ENCODE assay signal across 16 cellular contexts in genomic region chr2:216039918-216040317, GRCh38. TPM values are rescaled to one million over a fixed set of nuclear protein-coding genes. Genes with fewer than 3 reads are reported as not detected.
DNase-seq lines count a peak whose midpoint lies in the region; ATAC-seq and TF ChIP-seq lines count a peak whose summit lies in the region.
"Had no signal": no experiment of that assay in that cellular context is flagged by ENCODE, and none has a peak within 500 bp of the region (broad histone marks: within the 10 kb centered on the region; RNA-seq: fewer than 3 reads in every experiment).

No MANE protein-coding gene starts in this region.

- no peaks in the 10 kb centered on the region for H3K27me3 Mint-ChIP-seq in activated naive CD8-positive, alpha-beta T cell treated with anti-CD3 and anti-CD28 coated beads for 36 hours
- H3K27me3 Mint-ChIP-seq in activated naive CD8-positive, alpha-beta T cell treated with anti-CD3 and anti-CD28 coated beads, Interleukin-2, amount 50 U/mL, for 24 hours: no peaks in the 10 kb centered on the region
- no peaks in the 10 kb centered on the region for H3K27me3 Mint-ChIP-seq in memory B cell
- H3K27me3 Mint-ChIP-seq in H9 (ENCODE audit: low read depth): no peaks in the 10 kb centered on the region
- H3K27me3 Mint-ChIP-seq: CD8-positive, alpha-beta memory T cell had no signal

- no peaks in the 10 kb centered on the region for H4K20me1 ChIP-seq in H9 (ENCODE audit: control insufficient read depth, insufficient read depth, insufficient read length)
- H4K20me1 ChIP-seq: BLaER1 had no signal

- H3K9ac ChIP-seq in colonic mucosa (ENCODE audit: low read depth in 2 of 2, low read length in 2 of 2) (no peak overlapping the region), H9 (ENCODE audit: extremely low read depth, insufficient read length, low read length) (no peak overlapping the region)
- H3K9ac ChIP-seq: BLaER1, GM23248 had no signal

- H3K9me3 Mint-ChIP-seq in activated naive CD8-positive, alpha-beta T cell treated with anti-CD3 and anti-CD28 coated beads for 36 hours: no peaks in the 10 kb centered on the region
- no peaks in the 10 kb centered on the region for H3K9me3 Mint-ChIP-seq in activated naive CD8-positive, alpha-beta T cell treated with anti-CD3 and anti-CD28 coated beads, Interleukin-2, amount 50 U/mL, for 24 hours
- H3K9me3 Mint-ChIP-seq in memory B cell (no peaks in the 10 kb centered on the region), H9 (no peaks in the 10 kb centered on the region)
- H3K9me3 Mint-ChIP-seq in stimulated activated effector memory CD8-positive, alpha-beta T cell treated with anti-CD3 and anti-CD28 coated beads, Interleukin-12 subunit alpha, Interleukin-12 subunit beta, amount 100 ng/mL, for 72 hours: no peaks in the 10 kb centered on the region
- H3K9me3 Mint-ChIP-seq: CD14-positive monocyte; CD8-positive, alpha-beta memory T cell had no signal

- H3K27me3 ChIP-seq in colonic mucosa: no peaks in the 10 kb centered on the region
- H3K27me3 ChIP-seq in H9 (ENCODE audit: insufficient read depth, low read length): no peaks in the 10 kb centered on the region
- H3K27me3 ChIP-seq: BLaER1 had no signal

- H3K4me1 ChIP-seq in colonic mucosa (no peaks in the 10 kb centered on the region), H9 (ENCODE audit: insufficient read depth, low read length) (no peaks in the 10 kb centered on the region)
- H3K4me1 ChIP-seq: BLaER1 had no signal

- no peak overlapping the region for H2BK12ac ChIP-seq in H9 (ENCODE audit: insufficient read length, low read depth, low read length)

- no peaks in the 10 kb centered on the region for H3K79me2 ChIP-seq in H9 (ENCODE audit: insufficient read depth, low read length)

- H3T11ph ChIP-seq in H9 (ENCODE audit: low read length): no peak overlapping the region

- no peak overlapping the region for H3K56ac ChIP-seq in H9 (ENCODE audit: insufficient read length, low read depth, low read length)

- intact Hi-C loops in colonic mucosa (cut with DNase I): no loop called here

- no peak overlapping the region for H3K27ac ChIP-seq in colonic mucosa
- H3K27ac ChIP-seq in RWPE1: no peak overlapping the region
- H3K27ac ChIP-seq in H9 (ENCODE audit: insufficient read length, low read depth, low read length): no peak overlapping the region
- H3K27ac ChIP-seq: BLaER1, GM23248 had no signal

- H3K4me3 Mint-ChIP-seq in activated naive CD8-positive, alpha-beta T cell treated with anti-CD3 and anti-CD28 coated beads for 36 hours: no peak overlapping the region
- H3K4me3 Mint-ChIP-seq in activated naive CD8-positive, alpha-beta T cell treated with anti-CD3 and anti-CD28 coated beads, Interleukin-2, amount 50 U/mL, for 24 hours: no peak overlapping the region
- H3K4me3 Mint-ChIP-seq in memory B cell (no peak overlapping the region), H9 (no peak overlapping the region)
- no peak overlapping the region for H3K4me3 Mint-ChIP-seq in stimulated activated effector memory CD8-positive, alpha-beta T cell treated with anti-CD3 and anti-CD28 coated beads, Interleukin-12 subunit alpha, Interleukin-12 subunit beta, amount 100 ng/mL, for 72 hours
- H3K4me3 Mint-ChIP-seq: CD14-positive monocyte; CD8-positive, alpha-beta memory T cell had no signal

- peaks cover 2% of the 10 kb centered on the region for H3K36me3 Mint-ChIP-seq in activated naive CD8-positive, alpha-beta T cell treated with anti-CD3 and anti-CD28 coated beads for 36 hours
- peaks cover 8% of the 10 kb centered on the region for H3K36me3 Mint-ChIP-seq in activated naive CD8-positive, alpha-beta T cell treated with anti-CD3 and anti-CD28 coated beads, Interleukin-2, amount 50 U/mL, for 24 hours (ENCODE audit: low read depth)
- H3K36me3 Mint-ChIP-seq in memory B cell (peaks cover 16% of the 10 kb centered on the region), H9 (ENCODE audit: insufficient read depth in 1 of 3, low read depth in 3 of 3) (peaks cover 8 to 38% (median 26%) of the 10 kb centered on the region in 3 experiments; a peak in 6 of 7 replicates)
- H3K36me3 Mint-ChIP-seq in stimulated activated effector memory CD8-positive, alpha-beta T cell treated with anti-CD3 and anti-CD28 coated beads, Interleukin-12 subunit alpha, Interleukin-12 subunit beta, amount 100 ng/mL, for 72 hours: peaks cover 29% of the 10 kb centered on the region

- no peak overlapping the region for H3K14ac ChIP-seq in H9 (ENCODE audit: insufficient read depth, low read length)

- no peak overlapping the region for H3K4me3 ChIP-seq in colonic mucosa
- H3K4me3 ChIP-seq: BLaER1, GM23248 had no signal

- no CpG with 5 or more reads among the region's 3 CpGs for WGBS in H9 (ENCODE audit: extremely low coverage, insufficient read length, low lambda C conversion rate)

- no peak overlapping the region for H4K91ac ChIP-seq in H9 (ENCODE audit: insufficient read length, low read depth, low read length)

- peak overlapping the region; percentile 21 for H3K27ac Mint-ChIP-seq in activated naive CD8-positive, alpha-beta T cell treated with anti-CD3 and anti-CD28 coated beads for 36 hours
- no peak overlapping the region for H3K27ac Mint-ChIP-seq in activated naive CD8-positive, alpha-beta T cell treated with anti-CD3 and anti-CD28 coated beads, Interleukin-2, amount 50 U/mL, for 24 hours
- H3K27ac Mint-ChIP-seq in memory B cell (peak overlapping the region; percentile 17), H9 (peak overlapping the region in 1 of 3 experiments; percentile 90; a peak in 2 of 7 replicates)
- peak overlapping the region; percentile 82 for H3K27ac Mint-ChIP-seq in stimulated activated effector memory CD8-positive, alpha-beta T cell treated with anti-CD3 and anti-CD28 coated beads, Interleukin-12 subunit alpha, Interleukin-12 subunit beta, amount 100 ng/mL, for 72 hours
- H3K27ac Mint-ChIP-seq: CD14-positive monocyte had no signal

- H2BK120ac ChIP-seq in H9 (ENCODE audit: low read depth, low read length, poor library complexity, severe bottlenecking): no peak overlapping the region

- H3K36me3 ChIP-seq in colonic mucosa: no peaks in the 10 kb centered on the region
- H3K36me3 ChIP-seq: BLaER1 had no signal

- DNase-seq in activated naive CD8-positive, alpha-beta T cell treated with anti-CD3 and anti-CD28 coated beads for 36 hours: no peak
- DNase-seq in activated naive CD8-positive, alpha-beta T cell treated with anti-CD3 and anti-CD28 coated beads, Interleukin-2, amount 50 U/mL, for 24 hours: no peak
- DNase-seq in memory B cell (ENCODE audit: low spot score in 2 of 2): no peak
- no peak for DNase-seq in stimulated activated effector memory CD8-positive, alpha-beta T cell treated with anti-CD3 and anti-CD28 coated beads, Interleukin-12 subunit alpha, Interleukin-12 subunit beta, amount 100 ng/mL, for 72 hours (ENCODE audit: low spot score in 2 of 2)
- DNase-seq in colonic mucosa: no peak
- DNase-seq in RWPE1 (ENCODE audit: low spot score): no peak
- no peak for DNase-seq in H9
- DNase-seq: 8988T; CD8-positive, alpha-beta memory T cell; COR-L47; DMS 273 treated with DMSO at 0.1 percent for 48 hours; DMS53; GM23248; HCEC 1CT had no signal

- H4K5ac ChIP-seq in H9 (ENCODE audit: insufficient read length, low read depth, low read length): no peak overlapping the region

- H2BK15ac ChIP-seq in H9 (ENCODE audit: low read depth, low read length): no peak overlapping the region

- H2BK5ac ChIP-seq in H9 (ENCODE audit: insufficient read length, low read length): no peak overlapping the region

- H3K4me2 ChIP-seq in H9 (ENCODE audit: insufficient read depth, insufficient read length, low read length): no peak overlapping the region
- H3K4me2 ChIP-seq: BLaER1 had no signal

- no peak overlapping the region for H4K8ac ChIP-seq in H9 (replicated peaks; ENCODE audit: insufficient read length, low read depth, low read length)

- no peaks in the 10 kb centered on the region for H3K23me2 ChIP-seq in H9 (ENCODE audit: insufficient read length, low read depth, low read length, poor library complexity, severe bottlenecking)

- no peak overlapping the region for H3K4ac ChIP-seq in H9 (ENCODE audit: low read depth, low read length)

- POLR2A ChIA-PET in RWPE1 (lab: Yijun Ruan, JAX; ENCODE audit: low non-redundant PET): no interaction called here

- peaks cover 2% of the 10 kb centered on the region for H3K4me1 Mint-ChIP-seq in activated naive CD8-positive, alpha-beta T cell treated with anti-CD3 and anti-CD28 coated beads for 36 hours
- H3K4me1 Mint-ChIP-seq in activated naive CD8-positive, alpha-beta T cell treated with anti-CD3 and anti-CD28 coated beads, Interleukin-2, amount 50 U/mL, for 24 hours: no peaks in the 10 kb centered on the region
- H3K4me1 Mint-ChIP-seq in memory B cell (no peaks in the 10 kb centered on the region), H9 (peaks cover 4 to 8% of the 10 kb centered on the region in 2 experiments)
- peaks cover 10% of the 10 kb centered on the region for H3K4me1 Mint-ChIP-seq in stimulated activated effector memory CD8-positive, alpha-beta T cell treated with anti-CD3 and anti-CD28 coated beads, Interleukin-12 subunit alpha, Interleukin-12 subunit beta, amount 100 ng/mL, for 72 hours
- H3K4me1 Mint-ChIP-seq: CD14-positive monocyte; CD8-positive, alpha-beta memory T cell had no signal

- H2BK20ac ChIP-seq in H9 (ENCODE audit: low read depth, low read length, poor library complexity, severe bottlenecking): no peak overlapping the region

- H3K18ac ChIP-seq in H9 (ENCODE audit: insufficient read length, low read depth, low read length): no peak overlapping the region

- H3K9me3 ChIP-seq in colonic mucosa: no peaks in the 10 kb centered on the region
- no peaks in the 10 kb centered on the region for H3K9me3 ChIP-seq in H9 (ENCODE audit: control insufficient read depth, low read depth, low read length)
- H3K9me3 ChIP-seq: BLaER1 had no signal

- TF ChIP-seq CTCF in colonic mucosa (IDR thresholded peaks at IDR 0.05) (no peak), RWPE1 (conservative IDR thresholded peaks at IDR 0.05; ENCODE audit: low read depth) (no peak), H9 (conservative IDR thresholded peaks at IDR 0.05) (no peak)

- H2AFZ ChIP-seq in H9 (ENCODE audit: low read length): no peak overlapping the region
- H2AFZ ChIP-seq: GM23248 had no signal

- H3K23ac ChIP-seq in H9 (ENCODE audit: insufficient read length, low read depth, low read length): no peak overlapping the region

- H3K79me1 ChIP-seq in H9 (ENCODE audit: insufficient read depth, low read depth, low read length, poor library complexity, severe bottlenecking): no peaks in the 10 kb centered on the region

- H2AK5ac ChIP-seq in H9 (ENCODE audit: insufficient read length, low read length): no peak overlapping the region

- CTCF ChIA-PET in RWPE1 (lab: Yijun Ruan, JAX): no interaction called here

- no peak for ATAC-seq in activated naive CD8-positive, alpha-beta T cell treated with anti-CD3 and anti-CD28 coated beads, Interleukin-2, amount 50 U/mL, for 24 hours
- no peak for ATAC-seq in memory B cell (ENCODE audit: low read depth)
- ATAC-seq in stimulated activated effector memory CD8-positive, alpha-beta T cell treated with anti-CD3 and anti-CD28 coated beads, Interleukin-12 subunit alpha, Interleukin-12 subunit beta, amount 100 ng/mL, for 72 hours: no peak

RNA-seq across cellular contexts. Expression of gene MREG, which starts 26.6 kb away (rescaled TPM):
- total RNA-seq in activated naive CD8-positive, alpha-beta T cell treated with anti-CD3 and anti-CD28 coated beads for 36 hours: 10 to 100 TPM; 10.8 to 12.1 TPM
- total RNA-seq in colonic mucosa (1 to 10 TPM; 8.5 to 9.4 TPM), H9 (2021) (21.0 and 21.8 TPM in 2 replicates)

RNA-seq across cellular contexts. Expression of gene PECR, which starts 41.7 kb away (rescaled TPM):
- 10 to 100 TPM; 15.3 to 16.2 TPM for total RNA-seq in activated naive CD8-positive, alpha-beta T cell treated with anti-CD3 and anti-CD28 coated beads for 36 hours
- total RNA-seq in colonic mucosa (10 to 100 TPM; 15.9 to 22.5 TPM), H9 (2021) (15.3 and 16.5 TPM in 2 replicates)

RNA-seq across cellular contexts. Expression of gene TMEM169, which starts 41.8 kb away (rescaled TPM):
- total RNA-seq in activated naive CD8-positive, alpha-beta T cell treated with anti-CD3 and anti-CD28 coated beads for 36 hours: under 1 TPM; 0.40 to 0.41 TPM
- under 1 TPM; 0.15 to 0.21 TPM for total RNA-seq in colonic mucosa
- total RNA-seq in H9 (2021): 0.97 and 1.0 TPM in 2 replicates
